In genomic region chr13:95629071-95629470, GRCh38 we compare ENCODE assay signal across 23 cellular contexts.
"Had no signal": no experiment of that assay in that cellular context is flagged by ENCODE, and none has a peak within 500 bp of the region (broad histone marks: within the 10 kb centered on the region; RNA-seq: fewer than 3 reads in every experiment).

No MANE protein-coding gene starts in this region.

- H3K27ac Mint-ChIP-seq: dendritic cell treated with granulocyte-macrophage colony-stimulating factor and Interleukin-4, amounts not matched to agents 40 ng/mL and 50 ng/mL, for 4 days; effector memory CD8-positive, alpha-beta T cell; endodermal cell; mesothelial cell of epicardium had no signal

- H3K9me3 ChIP-seq: colonic mucosa, esophagus squamous epithelium, mucosa of descending colon had no signal

- H3K27me3 ChIP-seq: colonic mucosa, esophagus squamous epithelium, gastrocnemius medialis, heart right ventricle, left lung had no signal

- H3K36me3 ChIP-seq: colonic mucosa, gastrocnemius medialis, left lung had no signal

- ATAC-seq: effector memory CD8-positive, alpha-beta T cell; gastrocnemius medialis; heart right ventricle; left cardiac atrium; left lung; left ventricle myocardium superior; lower lobe of right lung; mucosa of descending colon had no signal

- FAIRE-seq: endometrium, islet of Langerhans, keratinocyte had no signal

- H3K4me1 Mint-ChIP-seq: mesothelial cell of epicardium had no signal

- DNase-seq: colonic mucosa; cortex of kidney; effector CD8-positive, alpha-beta T cell; effector memory CD8-positive, alpha-beta T cell; endodermal cell; esophagus squamous epithelium; foreskin melanocyte; gastrocnemius medialis; glutamatergic neuron; head of caudate nucleus; heart right ventricle; hippocampal formation; left cardiac atrium; left lung; left ventricle myocardium superior; lower lobe of right lung; mesenchymal stem cell; mucosa of descending colon had no signal

- H3K9me3 Mint-ChIP-seq: dendritic cell treated with granulocyte-macrophage colony-stimulating factor and Interleukin-4, amounts not matched to agents 40 ng/mL and 50 ng/mL, for 4 days; effector memory CD8-positive, alpha-beta T cell; endodermal cell had no signal

- H3K27ac ChIP-seq: colonic mucosa, esophagus squamous epithelium, gastrocnemius medialis, heart right ventricle, left lung, lower lobe of right lung had no signal

- H3K4me3 ChIP-seq: colonic mucosa, esophagus squamous epithelium, gastrocnemius medialis, heart right ventricle, left lung, lower lobe of right lung, mucosa of descending colon had no signal

- H3K4me3 Mint-ChIP-seq: dendritic cell treated with granulocyte-macrophage colony-stimulating factor and Interleukin-4, amounts not matched to agents 40 ng/mL and 50 ng/mL, for 4 days; effector memory CD8-positive, alpha-beta T cell; endodermal cell; mesothelial cell of epicardium had no signal

- H3K4me1 ChIP-seq: colonic mucosa, esophagus squamous epithelium, gastrocnemius medialis, heart right ventricle, left lung, lower lobe of right lung had no signal
